26 cellular contexts compared by ENCODE assay signal in genomic region chr10:44673245-44673999, GRCh38.
A peak's percentile ranks its signal among the peaks of the same experiment; 100 is the strongest.
DNase-seq lines count a peak whose midpoint lies in the region; ATAC-seq and TF ChIP-seq lines count a peak whose summit lies in the region.
"Had no signal": no experiment of that assay in that cellular context is flagged by ENCODE, and none has a peak within 500 bp of the region (broad histone marks: within the 10 kb centered on the region; RNA-seq: fewer than 3 reads in every experiment).

No MANE protein-coding gene starts in this region.

- no peak overlapping the region for H2BK20ac ChIP-seq in IMR-90 (ENCODE audit: low read depth, low read length)

- no peak overlapping the region for H2BK5ac ChIP-seq in IMR-90 (ENCODE audit: low read depth, low read length, poor library complexity, severe bottlenecking)

- CTCF ChIA-PET in IMR-90 (lab: Yijun Ruan, JAX): interaction anchor here (0.7 kb wide), 1 partner anchor 285 kb away, joined by 3 read pairs; no protein-coding TSS in a partner anchor

- H3K9me3 ChIP-seq in IMR-90 (ENCODE audit: control insufficient read depth, insufficient read depth, low read length): peaks cover 3% of the 10 kb centered on the region; the same call in 1 of the 2 replicates
- H3K9me3 ChIP-seq in left lung: no peaks in the 10 kb centered on the region
- H3K9me3 ChIP-seq in upper lobe of right lung: no peaks in the 10 kb centered on the region
- no peaks in the 10 kb centered on the region for H3K9me3 ChIP-seq in psoas muscle

- peak overlapping the region; percentile 52; the same call in 1 of the 2 replicates for H3K18ac ChIP-seq in IMR-90 (ENCODE audit: low read depth, low read length)

- in situ Hi-C loops in IMR-90 (cut with MboI; ENCODE audit: low sequenced_read_pairs): no loop called here

- H3K23ac ChIP-seq in IMR-90 (ENCODE audit: low read depth, low read length): no peak overlapping the region

- H3K14ac ChIP-seq in IMR-90 (replicated peaks; ENCODE audit: low read depth, low read length): no peak overlapping the region

- no peak overlapping the region for H4K8ac ChIP-seq in IMR-90 (ENCODE audit: low read depth in 2 of 2, low read length in 2 of 2)

- H3K27me3 ChIP-seq in IMR-90 (ENCODE audit: control insufficient read depth, insufficient read depth, low read length) (no peaks in the 10 kb centered on the region; the same call in 1 of the 2 replicates), left lung (no peaks in the 10 kb centered on the region), upper lobe of right lung (no peaks in the 10 kb centered on the region), psoas muscle (ENCODE audit: insufficient read depth in 3 of 3, low read length in 2 of 3) (no peaks in the 10 kb centered on the region)
- H3K27me3 ChIP-seq: BLaER1 treated with 17β-estradiol and CSF1 and Interleukin-3, amounts not matched to agents 10 nM and 100 nM had no signal

- H3K79me1 ChIP-seq in IMR-90 (ENCODE audit: low read depth in 1 of 2, low read length in 2 of 2): no peaks in the 10 kb centered on the region

- no TSS peak for BruUV-seq in IMR-90 (replicated peaks; lab: Mats Ljungman, UMichigan)

- H3K27ac ChIP-seq in IMR-90 (ENCODE audit: insufficient read depth, low read length) (no peak overlapping the region), left lung (no peak overlapping the region), upper lobe of right lung (no peak overlapping the region), psoas muscle (no peak overlapping the region)
- H3K27ac ChIP-seq: BLaER1 treated with 17β-estradiol and CSF1 and Interleukin-3, amounts not matched to agents 10 nM and 100 nM; RWPE1 had no signal

- H3K9ac ChIP-seq in IMR-90 (ENCODE audit: low read depth, low read length): no peak overlapping the region
- H3K9ac ChIP-seq: BLaER1 treated with 17β-estradiol and CSF1 and Interleukin-3, amounts not matched to agents 10 nM and 100 nM had no signal

- H2AK5ac ChIP-seq in IMR-90 (ENCODE audit: low read depth, low read length): peak overlapping the region; percentile 62; the same call in 1 of the 2 replicates

- no peak overlapping the region for H2BK15ac ChIP-seq in IMR-90 (ENCODE audit: low read depth, low read length)

- no peak overlapping the region for H4K5ac ChIP-seq in IMR-90 (ENCODE audit: low read depth, low read length)

- H2AK9ac ChIP-seq in IMR-90 (replicated peaks; ENCODE audit: low read depth, low read length, poor library complexity): no peak overlapping the region

- no peaks in the 10 kb centered on the region for H3K9me1 ChIP-seq in IMR-90 (ENCODE audit: insufficient read depth, low read length)

- ATAC-seq in IMR-90 (ENCODE audit: low read depth) (no peak; the same call in 1 of the 2 replicates), left lung (peak; percentile 58), upper lobe of right lung (peak; percentile 76), psoas muscle (no peak)
- ATAC-seq: activated naive CD4-positive, alpha-beta T cell treated with anti-CD3 and anti-CD28 coated beads, Interleukin-2, amount 50 U/mL, for 72 hours; esophagus mucosa; T-helper 17 cell had no signal

- H3K27me3 Mint-ChIP-seq in HFFc6 (ENCODE audit: insufficient read depth): no peaks in the 10 kb centered on the region
- H3K27me3 Mint-ChIP-seq: activated CD4-positive, alpha-beta memory T cell treated with anti-CD3 and anti-CD28 coated beads, Interleukin-2, amount 10 ng/mL, durations not matched to agents 7 days and 5 days; T-helper 17 cell had no signal

- no peak overlapping the region for H2BK120ac ChIP-seq in IMR-90 (ENCODE audit: low read depth, low read length)

- POLR2A ChIA-PET in IMR-90 (lab: Charles Lee; ENCODE audit: unreplicated experiment): no interaction called here

- peaks cover 5% of the 10 kb centered on the region for H3K4me1 ChIP-seq in IMR-90 (ENCODE audit: control insufficient read depth, insufficient read depth, low read length)
- H3K4me1 ChIP-seq in left lung: no peaks in the 10 kb centered on the region
- H3K4me1 ChIP-seq in upper lobe of right lung: no peaks in the 10 kb centered on the region
- no peaks in the 10 kb centered on the region for H3K4me1 ChIP-seq in psoas muscle
- H3K4me1 ChIP-seq: BLaER1 treated with 17β-estradiol and CSF1 and Interleukin-3, amounts not matched to agents 10 nM and 100 nM; Caco-2 had no signal

- H3K4me2 ChIP-seq in IMR-90 (ENCODE audit: low read depth, low read length): no peak overlapping the region
- H3K4me2 ChIP-seq: BLaER1 treated with 17β-estradiol and CSF1 and Interleukin-3, amounts not matched to agents 10 nM and 100 nM had no signal

- WGBS in IMR-90 (ENCODE audit: extremely low coverage in 2 of 2, insufficient read length in 1 of 2), 2 experiments: no CpG with 5 or more reads among the region's 3 CpGs
- WGBS in psoas muscle, 3 donors: 14 to 31% (median 24%) methylated on average over 3 of the region's 3 CpGs

- H3K4me1 Mint-ChIP-seq in HFFc6 (ENCODE audit: low read depth): 0 out of 2 replicates have a peak, but pooled peaks cover 6% of the 10 kb centered on the region
- H3K4me1 Mint-ChIP-seq: activated CD4-positive, alpha-beta memory T cell treated with anti-CD3 and anti-CD28 coated beads, Interleukin-2, amount 10 ng/mL, durations not matched to agents 7 days and 5 days; endodermal cell; T-helper 17 cell had no signal

- no peaks in the 10 kb centered on the region for H4K20me1 ChIP-seq in IMR-90 (ENCODE audit: insufficient read depth, low read length)
- H4K20me1 ChIP-seq: BLaER1 treated with 17β-estradiol and CSF1 and Interleukin-3, amounts not matched to agents 10 nM and 100 nM had no signal

- H3K4me3 Mint-ChIP-seq in HFFc6: no peak overlapping the region
- H3K4me3 Mint-ChIP-seq: activated CD4-positive, alpha-beta memory T cell treated with anti-CD3 and anti-CD28 coated beads, Interleukin-2, amount 10 ng/mL, durations not matched to agents 7 days and 5 days; dendritic cell treated with granulocyte-macrophage colony-stimulating factor and Interleukin-4, amounts not matched to agents 40 ng/mL and 50 ng/mL, for 4 days; endodermal cell; nephron; T-helper 17 cell; type B pancreatic cell had no signal

- H2AFZ ChIP-seq in IMR-90 (replicated peaks; ENCODE audit: low read length, poor library complexity): no peak overlapping the region

- H3K27ac Mint-ChIP-seq in HFFc6: no peak overlapping the region
- H3K27ac Mint-ChIP-seq: activated CD4-positive, alpha-beta memory T cell treated with anti-CD3 and anti-CD28 coated beads, Interleukin-2, amount 10 ng/mL, durations not matched to agents 7 days and 5 days; activated naive CD4-positive, alpha-beta T cell treated with anti-CD3 and anti-CD28 coated beads, Interleukin-2, amount 50 U/mL, for 72 hours; activated T-helper 2 cell treated with anti-CD3 and anti-CD28 coated beads, Interferon-gamma antibody, Interleukin-2, Interleukin-4, amounts not matched to agents 10 μg/mL and 5 μg/mL and 100 μg/mL, durations not matched to agents 14 hours and 24 hours and 36 hours; dendritic cell treated with granulocyte-macrophage colony-stimulating factor and Interleukin-4, amounts not matched to agents 40 ng/mL and 50 ng/mL, for 4 days; endodermal cell; T-helper 17 cell; type B pancreatic cell had no signal

- no peak overlapping the region for H3K4me3 ChIP-seq in IMR-90 (ENCODE audit: insufficient read depth, low read depth, low read length)
- H3K4me3 ChIP-seq in left lung: no peak overlapping the region
- no peak overlapping the region for H3K4me3 ChIP-seq in upper lobe of right lung
- no peak overlapping the region for H3K4me3 ChIP-seq in psoas muscle
- H3K4me3 ChIP-seq: BLaER1 treated with 17β-estradiol and CSF1 and Interleukin-3, amounts not matched to agents 10 nM and 100 nM had no signal

- TF ChIP-seq RAD21 in IMR-90 (IDR thresholded peaks at IDR 0.05; ENCODE audit: low read length): no peak

- H3K9me3 Mint-ChIP-seq in HFFc6: no peaks in the 10 kb centered on the region
- H3K9me3 Mint-ChIP-seq: activated CD4-positive, alpha-beta memory T cell treated with anti-CD3 and anti-CD28 coated beads, Interleukin-2, amount 10 ng/mL, durations not matched to agents 7 days and 5 days; activated naive CD4-positive, alpha-beta T cell treated with anti-CD3 and anti-CD28 coated beads, Interleukin-2, amount 50 U/mL, for 72 hours; activated T-helper 2 cell treated with anti-CD3 and anti-CD28 coated beads, Interferon-gamma antibody, Interleukin-2, Interleukin-4, amounts not matched to agents 10 μg/mL and 5 μg/mL and 100 μg/mL, durations not matched to agents 14 hours and 24 hours and 36 hours; endodermal cell; type B pancreatic cell had no signal

- H3K36me3 Mint-ChIP-seq in HFFc6 (ENCODE audit: low read depth): 0 out of 2 replicates have a peak, but pooled peaks cover 5% of the 10 kb centered on the region
- H3K36me3 Mint-ChIP-seq: activated naive CD4-positive, alpha-beta T cell treated with anti-CD3 and anti-CD28 coated beads, Interleukin-2, amount 50 U/mL, for 72 hours; type B pancreatic cell had no signal

- TF ChIP-seq CTCF in IMR-90 (conservative IDR thresholded peaks at IDR 0.05; ENCODE audit: low read depth, low read length): no peak
- TF ChIP-seq CTCF in left lung (IDR thresholded peaks at IDR 0.05): no peak
- no peak for TF ChIP-seq CTCF in upper lobe of right lung (IDR thresholded peaks at IDR 0.05)
- TF ChIP-seq CTCF in HFFc6 (IDR thresholded peaks at IDR 0.05): no peak
- TF ChIP-seq CTCF in psoas muscle (IDR thresholded peaks at IDR 0.05): no peak

- intact Hi-C loops in IMR-90 (cut with micrococcal nuclease) (no loop called here), left lung (cut with DNase I) (no loop called here), upper lobe of right lung (cut with DNase I) (no loop called here), psoas muscle (cut with DNase I) (no loop called here)

- H3K56ac ChIP-seq in IMR-90 (ENCODE audit: extremely low read depth, insufficient read depth, low read length): no peak overlapping the region

- H4K91ac ChIP-seq in IMR-90 (ENCODE audit: insufficient read depth, low read depth, low read length): no peak overlapping the region

- TF ChIP-seq POLR2A in IMR-90 (IDR thresholded peaks at IDR 0.05; ENCODE audit: low read depth, low read length): no peak

- dilution Hi-C loops in IMR-90 (cut with HindIII; ENCODE audit: low sequenced_read_pairs, unreplicated experiment): no loop called here

- H3K36me3 ChIP-seq in IMR-90 (ENCODE audit: control insufficient read depth, insufficient read depth, low read length): no peaks in the 10 kb centered on the region
- H3K36me3 ChIP-seq in left lung: no peaks in the 10 kb centered on the region
- H3K36me3 ChIP-seq in upper lobe of right lung: no peaks in the 10 kb centered on the region
- no peaks in the 10 kb centered on the region for H3K36me3 ChIP-seq in psoas muscle (ENCODE audit: insufficient read depth in 1 of 2, low read depth in 1 of 2)
- H3K36me3 ChIP-seq: BLaER1 treated with 17β-estradiol and CSF1 and Interleukin-3, amounts not matched to agents 10 nM and 100 nM had no signal

- H3K4ac ChIP-seq in IMR-90 (ENCODE audit: low read depth, low read length): no peak overlapping the region

- no peak for DNase-seq in IMR-90
- DNase-seq in RPMI7951 (ENCODE audit: low read depth): peak; percentile 19
- DNase-seq in left lung: no peak
- DNase-seq in upper lobe of right lung: no peak
- no peak for DNase-seq in inferior parietal cortex (ENCODE audit: extremely low spot score)
- no peak for DNase-seq in HFFc6
- no peak for DNase-seq in psoas muscle
- DNase-seq: activated CD4-positive, alpha-beta memory T cell treated with anti-CD3 and anti-CD28 coated beads, Interleukin-2, amount 10 ng/mL, durations not matched to agents 7 days and 5 days; activated CD4-positive, alpha-beta T cell treated with anti-CD3 and anti-CD28 coated beads for 1 hour; aorta; Caco-2; endodermal cell; HCEC 1CT; hippocampal formation; Kasumi-1; NCI-H774; stimulated activated CD4-positive, alpha-beta T cell treated with anti-CD3 and anti-CD28 coated beads, Interleukin-2, amount 100 ng/mL, for 24 hours; T-helper 17 cell had no signal

Comparison
In these comparisons a context has a peak if more than half of its experiments do, and no peak if none do; other contexts are left out.
1. ATAC-seq: peak in left lung (single experiment) and upper lobe of right lung (single experiment); none in IMR-90 (single experiment) and psoas muscle (0 of 4).